ENCODE assay signal across 8 cellular contexts in genomic region chr14:52325126-52325525, GRCh38. TPM values are rescaled to one million over a fixed set of nuclear protein-coding genes. Genes with fewer than 3 reads are reported as not detected.
DNase-seq lines count a peak whose midpoint lies in the region; ATAC-seq, FAIRE-seq and TF ChIP-seq lines count a peak whose summit lies in the region.

No MANE protein-coding gene starts in this region.

- DNase-seq in adipocyte (ENCODE audit: low read depth) = peak; percentile 64
- no peak for DNase-seq in urothelium cell line (ENCODE audit: low spot score)
- DNase-seq in DMS 273 (lab: John Stamatoyannopoulos, UW; ENCODE audit: unreplicated experiment) = no peak
- DNase-seq in COR-L47 (lab: John Stamatoyannopoulos, UW) = no peak
- DNase-seq in tibial nerve (ENCODE audit: low spot score in 2 of 2) = no peak

- no peak overlapping the region for H3K9ac ChIP-seq in adipocyte (ENCODE audit: low read length)

- H3K27me3 ChIP-seq in adipocyte (replicated peaks; ENCODE audit: control insufficient read depth, insufficient read depth, low read length) = no peaks in the 10 kb centered on the region
- H3K27me3 ChIP-seq in tibial nerve = no peaks in the 10 kb centered on the region

- TF ChIP-seq CTCF in tibial nerve (IDR thresholded peaks at IDR 0.05) = no peak

- no peak for TF ChIP-seq POLR2A in tibial nerve (IDR thresholded peaks at IDR 0.05)

- H3K4me3 ChIP-seq in adipocyte (ENCODE audit: low read length) (no peak overlapping the region), tibial nerve (no peak overlapping the region)

- 80 to 85% methylated on average over 3 of the region's 3 CpGs for WGBS in tibial nerve, 2 donors

- H3K9me3 ChIP-seq in adipocyte (ENCODE audit: control insufficient read depth, low read length) (peaks cover 9% of the 10 kb centered on the region), tibial nerve (peaks cover 0 to 15% (median 3%) of the 10 kb centered on the region in 4 donors)

- H3K4me1 ChIP-seq in adipocyte (ENCODE audit: control insufficient read depth, insufficient read depth, low read length) = peaks cover 25% of the 10 kb centered on the region
- H3K4me1 ChIP-seq in tibial nerve = peaks cover 0 to 20% (median 2%) of the 10 kb centered on the region in 4 donors

- ATAC-seq in GM18498 (IDR thresholded peaks at IDR 0.05; ENCODE audit: unreplicated experiment) (peak; percentile 93), GM21390 (IDR thresholded peaks at IDR 0.05; ENCODE audit: unreplicated experiment) (peak; percentile 94), HG03565 (IDR thresholded peaks at IDR 0.05; ENCODE audit: unreplicated experiment) (peak; percentile 95)

- H3K36me3 ChIP-seq in adipocyte (ENCODE audit: control insufficient read depth, insufficient read depth, low read length, severe bottlenecking) (no peaks in the 10 kb centered on the region), tibial nerve (no peaks in the 10 kb centered on the region)

- TF ChIP-seq EP300 in tibial nerve (IDR thresholded peaks at IDR 0.05) = peak in 1 of 2 donors; percentile 40

- no peak overlapping the region for H3K27ac ChIP-seq in tibial nerve

- peak; percentile 62 for FAIRE-seq in urothelium cell line (lab: Jason Lieb, UNC)

RNA-seq across cellular contexts. Expression of gene PTGER2, which starts 11.0 kb away (rescaled TPM):
- 10 to 100 TPM in 1 of 4 donors, 1 to 10 TPM in 3; 2.1 to 14.4 (median 4.0) TPM for total RNA-seq in tibial nerve

RNA-seq across cellular contexts. Expression of gene PTGDR, which starts 57.6 kb away (rescaled TPM):
- total RNA-seq in tibial nerve = 1 to 10 TPM; 2.7 to 7.4 (median 6.4) TPM
